ENCODE assay signal across 13 cellular contexts in the genomic region with DNA sequence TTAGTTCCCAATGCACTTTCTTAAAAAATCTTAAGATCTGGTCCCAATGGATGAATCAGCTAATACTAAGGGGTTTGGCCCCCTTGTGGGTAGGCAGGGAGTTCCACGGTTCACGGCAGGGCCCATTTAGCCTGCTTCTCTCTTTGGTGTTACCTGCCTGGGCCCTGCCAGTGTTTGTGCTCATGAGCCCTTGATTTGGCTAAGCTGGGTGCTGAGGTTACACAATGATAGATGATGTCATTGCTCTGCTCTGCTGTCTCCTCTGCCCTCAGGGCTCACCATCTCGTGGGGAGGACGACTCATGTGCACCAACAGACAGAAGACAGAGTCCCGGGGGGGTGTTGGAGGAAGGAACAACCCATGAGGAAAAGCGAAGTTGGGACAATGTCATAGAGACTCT. TPM values are rescaled to one million over a fixed set of nuclear protein-coding genes. Genes with fewer than 3 reads are reported as not detected.
DNase-seq lines count a peak whose midpoint lies in the region; ATAC-seq and TF ChIP-seq lines count a peak whose summit lies in the region.
"Had no signal": no experiment of that assay in that cellular context is flagged by ENCODE, and none has a peak within 500 bp of the region (broad histone marks: within the 10 kb centered on the region; RNA-seq: fewer than 3 reads in every experiment).

No MANE protein-coding gene starts in this region.

- H3K27me3 Mint-ChIP-seq in CD8-positive, alpha-beta memory T cell, result peaks cover 0 to 13% of the 10 kb centered on the region in 2 donors

- H3K4me1 Mint-ChIP-seq in CD8-positive, alpha-beta memory T cell, result peaks cover 48 to 83% (median 63%) of the 10 kb centered on the region in 3 donors

- intact Hi-C loops in right lobe of liver (cut with DNase I), result no loop called here

- POLR2A ChIA-PET in CD8-positive, alpha-beta memory T cell (lab: Charles Lee), result no interaction called here

- H3K4me1 ChIP-seq in CD8-positive, alpha-beta memory T cell (ENCODE audit: insufficient read depth, low read length), result peaks cover 25% of the 10 kb centered on the region
- peaks cover 0 to 8% (median 3%) of the 10 kb centered on the region in 4 donors for H3K4me1 ChIP-seq in right lobe of liver

- no peak overlapping the region for H3K27ac ChIP-seq in CD8-positive, alpha-beta memory T cell (ENCODE audit: low read depth, low read length)
- H3K27ac ChIP-seq in brain microvascular endothelial cell, result no peak overlapping the region
- H3K27ac ChIP-seq in right lobe of liver, result peak overlapping the region in 1 of 3 donors; percentile 29
- H3K27ac ChIP-seq: heart left ventricle, KMS-11 had no signal

- DNase-seq in CD8-positive, alpha-beta memory T cell, result peak in 2 of 5 donors; percentile 22 to 64
- peak; percentile 59 for DNase-seq in MG63
- DNase-seq in brain microvascular endothelial cell, result no peak
- DNase-seq in right lobe of liver, result peak in 2 of 3 donors; percentile 51 to 64
- DNase-seq in COR-L47 (lab: John Stamatoyannopoulos, UW), result no peak
- DNase-seq in mucosa of gallbladder (ENCODE audit: low spot score), result no peak
- DNase-seq in NCI-H2107 treated with DMSO at 0.1 percent for 48 hours (lab: John Stamatoyannopoulos, UW; ENCODE audit: unreplicated experiment), result no peak
- no peak for DNase-seq in NOMO-1 treated with dmso at 0.1 percent for 144 hours (lab: John Stamatoyannopoulos, UW; ENCODE audit: unreplicated experiment)
- DNase-seq: activated CD4-positive, alpha-beta T cell treated with anti-CD3 and anti-CD28 coated beads for 4 hours; heart left ventricle; naive B cell had no signal

- no peaks in the 10 kb centered on the region for H3K27me3 ChIP-seq in CD8-positive, alpha-beta memory T cell (ENCODE audit: insufficient read depth, low read length, poor library complexity, severe bottlenecking)
- no peaks in the 10 kb centered on the region for H3K27me3 ChIP-seq in MG63
- peaks cover 2% of the 10 kb centered on the region for H3K27me3 ChIP-seq in brain microvascular endothelial cell (replicated peaks)
- no peaks in the 10 kb centered on the region for H3K27me3 ChIP-seq in right lobe of liver

- ATAC-seq in right lobe of liver, result peak; percentile 82 to 91 (median 88)

- TF ChIP-seq CTCF in brain microvascular endothelial cell (IDR thresholded peaks at IDR 0.05; ENCODE audit: low read depth, low read length, missing control alignments) (peak; percentile 11), right lobe of liver (IDR thresholded peaks at IDR 0.05) (no peak)

- H3K27ac Mint-ChIP-seq in CD8-positive, alpha-beta memory T cell, result peak overlapping the region; percentile 83 to 94 (median 89)

- no peaks in the 10 kb centered on the region for H3K9me3 Mint-ChIP-seq in CD8-positive, alpha-beta memory T cell

- in situ Hi-C loops in brain microvascular endothelial cell (cut with HindIII; ENCODE audit: low pct_ligation_motif_present, low sequenced_read_pairs), result no loop called here

- 29% methylated on average over 5 of the region's 6 CpGs for WGBS in right lobe of liver (ENCODE audit: insufficient coverage, low coverage, low lambda C conversion rate, missing lambda C conversion rate)

- H3K4me3 ChIP-seq in CD8-positive, alpha-beta memory T cell (ENCODE audit: low read length), result no peak overlapping the region
- H3K4me3 ChIP-seq in MG63 (no peak overlapping the region), brain microvascular endothelial cell (ENCODE audit: low read depth, low read length) (no peak overlapping the region), right lobe of liver (no peak overlapping the region)
- H3K4me3 ChIP-seq: heart left ventricle had no signal

- H3K9me3 ChIP-seq in CD8-positive, alpha-beta memory T cell (ENCODE audit: low read length), result no peaks in the 10 kb centered on the region
- no peaks in the 10 kb centered on the region for H3K9me3 ChIP-seq in MG63
- no peaks in the 10 kb centered on the region for H3K9me3 ChIP-seq in right lobe of liver
- H3K9me3 ChIP-seq: heart left ventricle had no signal

- no peaks in the 10 kb centered on the region for H3K36me3 ChIP-seq in CD8-positive, alpha-beta memory T cell (ENCODE audit: insufficient read depth, low read length)
- H3K36me3 ChIP-seq in MG63 (no peaks in the 10 kb centered on the region), brain microvascular endothelial cell (replicated peaks) (no peaks in the 10 kb centered on the region), right lobe of liver (no peaks in the 10 kb centered on the region)
- H3K36me3 ChIP-seq: heart left ventricle had no signal

- no peak for TF ChIP-seq POLR2A in right lobe of liver (IDR thresholded peaks at IDR 0.05)

- CTCF ChIA-PET in CD8-positive, alpha-beta memory T cell (lab: Charles Lee), result interaction anchor here (1.5 kb wide), 1 partner anchor 86 kb away, joined by 3 read pairs; no protein-coding TSS in a partner anchor

- peak overlapping the region; percentile 4 to 64 (median 17) for H3K4me3 Mint-ChIP-seq in CD8-positive, alpha-beta memory T cell
- H3K4me3 Mint-ChIP-seq: brain, naive B cell had no signal

- H3K36me3 Mint-ChIP-seq in CD8-positive, alpha-beta memory T cell, result no peaks in the 10 kb centered on the region
- H3K36me3 Mint-ChIP-seq: brain, naive B cell had no signal

RNA-seq across cellular contexts. Expression of gene RTL5, which starts 24.4 kb away (rescaled TPM):
- total RNA-seq in CD8-positive, alpha-beta memory T cell, result 1 to 10 TPM in 1 of 2 experiments, under 1 TPM in 1; 1.00 to 1.0 TPM
- polyA plus RNA-seq in CD8-positive, alpha-beta memory T cell, result 0.55 TPM
- 0.03 TPM in 1 of 2 replicates, not detected in the other for total RNA-seq in MG63 (2014; rRNA removed; shearing (Covaris generic); ENCODE audit: low replicate concordance)
- total RNA-seq in right lobe of liver (1 to 10 TPM; 1.2 to 4.1 (median 2.5) TPM), mucosa of gallbladder (6.8 TPM)

Comparison
In these comparisons a context has a peak if more than half of its experiments do, and no peak if none do; other contexts are left out.
1. DNase-seq: peak in MG63 (single experiment) and right lobe of liver (2 of 3); none in brain microvascular endothelial cell (single experiment), COR-L47 (single experiment), mucosa of gallbladder (single experiment), NCI-H2107 treated with DMSO at 0.1 percent for 48 hours (single experiment) and NOMO-1 treated with dmso at 0.1 percent for 144 hours (single experiment).